In the genomic region with DNA sequence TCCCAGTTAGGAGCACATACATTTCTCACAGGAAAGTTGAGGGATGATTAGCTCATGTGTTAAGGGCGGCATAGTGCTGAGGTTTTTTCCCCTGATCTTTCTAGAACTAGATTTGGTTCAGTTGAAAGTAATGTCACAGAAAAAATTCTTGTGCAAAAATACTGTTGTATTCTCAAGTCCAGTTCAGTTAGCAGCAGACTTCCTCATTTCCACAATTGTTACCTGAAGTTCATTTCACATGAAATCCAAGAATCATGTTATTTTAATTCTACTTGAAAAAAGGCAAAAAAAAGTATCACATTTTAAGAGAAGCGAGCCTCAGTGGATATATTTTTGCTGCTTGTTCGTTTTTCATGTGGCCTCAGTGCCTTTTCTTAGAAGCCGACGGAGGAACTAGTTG, we compare ENCODE assay signal across 22 cellular contexts.
DNase-seq lines count a peak whose midpoint lies in the region; ATAC-seq and TF ChIP-seq lines count a peak whose summit lies in the region.
"Had no signal": no experiment of that assay in that cellular context is flagged by ENCODE, and none has a peak within 500 bp of the region (broad histone marks: within the 10 kb centered on the region; RNA-seq: fewer than 3 reads in every experiment).

No MANE protein-coding gene starts in this region.

- no peaks in the 10 kb centered on the region for H3K27me3 ChIP-seq in CD4-positive, alpha-beta T cell (ENCODE audit: control insufficient read depth, insufficient read depth, low read length)
- H3K27me3 ChIP-seq in GM23338 (ENCODE audit: insufficient read depth), result no peaks in the 10 kb centered on the region
- H3K27me3 ChIP-seq in naive thymus-derived CD4-positive, alpha-beta T cell (ENCODE audit: control insufficient read depth in 2 of 2, insufficient read depth in 2 of 2, low read length in 2 of 2), result no peaks in the 10 kb centered on the region
- no peaks in the 10 kb centered on the region for H3K27me3 ChIP-seq in dorsolateral prefrontal cortex
- H3K27me3 ChIP-seq: BLaER1 treated with 17β-estradiol and CSF1 and Interleukin-3, amounts not matched to agents 10 nM and 100 nM had no signal

- CTCF ChIA-PET in CD4-positive, alpha-beta T cell (lab: Charles Lee), result no interaction called here
- CTCF ChIA-PET in naive thymus-derived CD4-positive, alpha-beta T cell (lab: Charles Lee), result no interaction called here

- H3K36me3 ChIP-seq in GM23338 (ENCODE audit: insufficient read depth), result no peaks in the 10 kb centered on the region
- peaks cover 0 to 4% (median 0%) of the 10 kb centered on the region in 3 experiments for H3K36me3 ChIP-seq in naive thymus-derived CD4-positive, alpha-beta T cell (ENCODE audit: control insufficient read depth in 2 of 3, insufficient read depth in 3 of 3, low read length in 3 of 3)

- H3K27ac Mint-ChIP-seq in CD4-positive, alpha-beta T cell, result peak overlapping the region; percentile 95
- H3K27ac Mint-ChIP-seq in GM23338, result 0 out of 2 replicates have a peak overlapping the region, but pooled peaks have one; percentile 34
- H3K27ac Mint-ChIP-seq in effector memory CD8-positive, alpha-beta T cell, result peak overlapping the region; percentile 54 to 89
- H3K27ac Mint-ChIP-seq in naive thymus-derived CD4-positive, alpha-beta T cell, result peak overlapping the region in 5 of 9 donors; percentile 32 to 73 (median 44)

- peaks cover 6% of the 10 kb centered on the region; the same call in 1 of the 2 replicates for H4K20me1 ChIP-seq in GM23338 (replicated peaks; ENCODE audit: insufficient read depth)

- no peak overlapping the region for H3K4me3 Mint-ChIP-seq in CD4-positive, alpha-beta T cell
- H3K4me3 Mint-ChIP-seq in GM23338, result no peak overlapping the region
- H3K4me3 Mint-ChIP-seq in effector memory CD8-positive, alpha-beta T cell, result no peak overlapping the region
- no peak overlapping the region for H3K4me3 Mint-ChIP-seq in naive thymus-derived CD4-positive, alpha-beta T cell
- H3K4me3 Mint-ChIP-seq: CD4-positive, alpha-beta memory T cell had no signal

- no peak overlapping the region for H3K4me3 ChIP-seq in GM23338
- no peak overlapping the region for H3K4me3 ChIP-seq in naive thymus-derived CD4-positive, alpha-beta T cell (ENCODE audit: low read length)
- H3K4me3 ChIP-seq in dorsolateral prefrontal cortex, result no peak overlapping the region
- H3K4me3 ChIP-seq: A549; BLaER1 treated with 17β-estradiol and CSF1 and Interleukin-3, amounts not matched to agents 10 nM and 100 nM had no signal

- no peaks in the 10 kb centered on the region for H3K9me3 ChIP-seq in CD4-positive, alpha-beta T cell (ENCODE audit: control insufficient read depth, low read length)
- H3K9me3 ChIP-seq in naive thymus-derived CD4-positive, alpha-beta T cell (ENCODE audit: control insufficient read depth in 2 of 3, low read length in 3 of 3), result no peaks in the 10 kb centered on the region
- H3K9me3 ChIP-seq: A549 had no signal

- no peaks in the 10 kb centered on the region for H3K9me3 Mint-ChIP-seq in CD4-positive, alpha-beta T cell
- no peaks in the 10 kb centered on the region for H3K9me3 Mint-ChIP-seq in GM23338
- no peaks in the 10 kb centered on the region for H3K9me3 Mint-ChIP-seq in effector memory CD8-positive, alpha-beta T cell
- no peaks in the 10 kb centered on the region for H3K9me3 Mint-ChIP-seq in naive thymus-derived CD4-positive, alpha-beta T cell

- no peak overlapping the region for H2AFZ ChIP-seq in GM23338

- POLR2A ChIA-PET in CD4-positive, alpha-beta T cell (lab: Charles Lee), result no interaction called here
- POLR2A ChIA-PET in naive thymus-derived CD4-positive, alpha-beta T cell (lab: Charles Lee), result no interaction called here

- DNase-seq in CD4-positive, alpha-beta T cell, result no peak
- DNase-seq in GM23338 (ENCODE audit: low spot score), result no peak
- DNase-seq in effector memory CD8-positive, alpha-beta T cell, result no peak
- no peak for DNase-seq in naive thymus-derived CD4-positive, alpha-beta T cell
- DNase-seq in SW480 (ENCODE audit: low spot score), result no peak
- no peak for DNase-seq in dorsolateral prefrontal cortex
- DNase-seq in anterior cingulate cortex (lab: John Stamatoyannopoulos, UW), result no peak
- DNase-seq: AML-193; CD4-positive, alpha-beta memory T cell; COR-L47; GF-D8; KBM-7; MM.1S; NCI-H1694; NCI-H2227 treated with DMSO at 0.1 percent for 48 hours; NCI-H510A; NCI-H69; SHP77 had no signal

- H3K79me2 ChIP-seq in GM23338 (replicated peaks; ENCODE audit: insufficient read depth), result peaks cover 7% of the 10 kb centered on the region; the same call in 1 of the 2 replicates

- H3K9me2 ChIP-seq in GM23338 (ENCODE audit: insufficient read depth), result no peaks in the 10 kb centered on the region

- H3K27ac ChIP-seq in CD4-positive, alpha-beta T cell (ENCODE audit: low read depth, low read length), result no peak overlapping the region
- no peak overlapping the region for H3K27ac ChIP-seq in GM23338 (ENCODE audit: low read depth)
- no peak overlapping the region for H3K27ac ChIP-seq in naive thymus-derived CD4-positive, alpha-beta T cell (ENCODE audit: low read depth, low read length)
- H3K27ac ChIP-seq in dorsolateral prefrontal cortex, result peak overlapping the region in 3 of 59 donors; percentile 4 to 20 (median 11)
- H3K27ac ChIP-seq: BLaER1 treated with 17β-estradiol and CSF1 and Interleukin-3, amounts not matched to agents 10 nM and 100 nM; RWPE1 had no signal

- H3K4me1 ChIP-seq in GM23338 (ENCODE audit: insufficient read depth), result peaks cover 10% of the 10 kb centered on the region
- peaks cover 11 to 15% of the 10 kb centered on the region in 2 donors for H3K4me1 ChIP-seq in naive thymus-derived CD4-positive, alpha-beta T cell (ENCODE audit: control insufficient read depth in 2 of 2, insufficient read depth in 2 of 2, low read length in 2 of 2)

- no peak overlapping the region for H3K4me2 ChIP-seq in GM23338
- H3K4me2 ChIP-seq: BLaER1 treated with 17β-estradiol and CSF1 and Interleukin-3, amounts not matched to agents 10 nM and 100 nM had no signal

- no peaks in the 10 kb centered on the region for H3F3A ChIP-seq in GM23338 (replicated peaks; ENCODE audit: low read depth)

- H3K27me3 Mint-ChIP-seq in CD4-positive, alpha-beta T cell, result no peaks in the 10 kb centered on the region
- H3K27me3 Mint-ChIP-seq in GM23338 (ENCODE audit: insufficient read depth, low read depth, poor library complexity), result peaks cover 2% of the 10 kb centered on the region
- no peaks in the 10 kb centered on the region for H3K27me3 Mint-ChIP-seq in effector memory CD8-positive, alpha-beta T cell
- H3K27me3 Mint-ChIP-seq in naive thymus-derived CD4-positive, alpha-beta T cell, result no peaks in the 10 kb centered on the region
- H3K27me3 Mint-ChIP-seq: CD4-positive, alpha-beta memory T cell had no signal

- H3K36me3 Mint-ChIP-seq in CD4-positive, alpha-beta T cell (ENCODE audit: low read depth), result peaks cover 40% of the 10 kb centered on the region
- no peaks in the 10 kb centered on the region for H3K36me3 Mint-ChIP-seq in GM23338 (ENCODE audit: low read depth)
- peaks cover 4% of the 10 kb centered on the region for H3K36me3 Mint-ChIP-seq in effector memory CD8-positive, alpha-beta T cell (ENCODE audit: insufficient read depth)
- H3K36me3 Mint-ChIP-seq in naive thymus-derived CD4-positive, alpha-beta T cell, result peaks cover 3 to 35% (median 17%) of the 10 kb centered on the region in 5 donors

- ATAC-seq in CD4-positive, alpha-beta T cell (ENCODE audit: poor library complexity), result no peak
- ATAC-seq in GM23338, result no peak
- no peak for ATAC-seq in effector memory CD8-positive, alpha-beta T cell (replicated peaks)
- no peak for ATAC-seq in naive thymus-derived CD4-positive, alpha-beta T cell
- ATAC-seq: Panc1 had no signal

- TF ChIP-seq CTCF in CD4-positive, alpha-beta T cell (IDR thresholded peaks at IDR 0.05), result no peak
- TF ChIP-seq CTCF in GM23338 (conservative IDR thresholded peaks at IDR 0.05; ENCODE audit: low read depth in 2 of 2), result no peak
- TF ChIP-seq CTCF in dorsolateral prefrontal cortex (IDR thresholded peaks at IDR 0.05 in 54 of 56, conservative IDR thresholded peaks at IDR 0.05 in 2 of 56; ENCODE audit: low read depth in 1 of 56, partially characterized antibody in 56 of 56), result no peak

- H3K4me1 Mint-ChIP-seq in CD4-positive, alpha-beta T cell (ENCODE audit: low read depth), result peaks cover 67% of the 10 kb centered on the region
- peaks cover 47% of the 10 kb centered on the region for H3K4me1 Mint-ChIP-seq in GM23338
- H3K4me1 Mint-ChIP-seq in effector memory CD8-positive, alpha-beta T cell (ENCODE audit: low read depth in 2 of 2), result peaks cover 30 to 60% of the 10 kb centered on the region in 2 donors
- peaks cover 18 to 78% (median 69%) of the 10 kb centered on the region in 7 donors for H3K4me1 Mint-ChIP-seq in naive thymus-derived CD4-positive, alpha-beta T cell

- intact Hi-C loops in CD4-positive, alpha-beta T cell (cut with DNase I, micrococcal nuclease), result no loop called here
- intact Hi-C loops in naive thymus-derived CD4-positive, alpha-beta T cell (cut with micrococcal nuclease), result no loop called here
- intact Hi-C loops in dorsolateral prefrontal cortex (cut with DNase I), result loop anchor here in 1 of 2 donors (10.0 kb wide), 1 partner anchor 51 kb away; no protein-coding TSS in a partner anchor

TF ChIP-seq in GM23338, 12 proteins besides CTCF, POLR2A, EP300 and RAD21 (continues in another document):
- no peak for TF ChIP-seq EZH2phosphoT487 (IDR thresholded peaks at IDR 0.05; ENCODE audit: unreplicated experiment)
- TF ChIP-seq EZH2 (IDR thresholded peaks at IDR 0.05; ENCODE audit: low read depth, unreplicated experiment), result no peak
- TF ChIP-seq CREB1 (CRISPR knock-in tag; IDR thresholded peaks at IDR 0.05; ENCODE audit: low read depth), result no peak
- TF ChIP-seq STAT1 (IDR thresholded peaks at IDR 0.05; ENCODE audit: unreplicated experiment), result no peak
- TF ChIP-seq JUNB (IDR thresholded peaks at IDR 0.05; ENCODE audit: unreplicated experiment), result no peak
- no peak for TF ChIP-seq NANOG (IDR thresholded peaks at IDR 0.05; ENCODE audit: borderline replicate concordance)
- TF ChIP-seq ZNF114 (CRISPR knock-in tag; IDR thresholded peaks at IDR 0.05), result no peak
- no peak for TF ChIP-seq POLR2AphosphoS5 (IDR thresholded peaks at IDR 0.05; ENCODE audit: low read depth)
- no peak for TF ChIP-seq ZNF331 (CRISPR knock-in tag; IDR thresholded peaks at IDR 0.05; ENCODE audit: low read depth)

Comparison
In these comparisons a context has a peak if more than half of its experiments do, and no peak if none do; other contexts are left out.
1. H3K27ac Mint-ChIP-seq: peak in every context shown above with its lines; median percentile 95 in CD4-positive, alpha-beta T cell; 72 in effector memory CD8-positive, alpha-beta T cell; 44 in naive thymus-derived CD4-positive, alpha-beta T cell; 34 in GM23338.